ENCODE assay signal across 1 cellular context in the genomic region with DNA sequence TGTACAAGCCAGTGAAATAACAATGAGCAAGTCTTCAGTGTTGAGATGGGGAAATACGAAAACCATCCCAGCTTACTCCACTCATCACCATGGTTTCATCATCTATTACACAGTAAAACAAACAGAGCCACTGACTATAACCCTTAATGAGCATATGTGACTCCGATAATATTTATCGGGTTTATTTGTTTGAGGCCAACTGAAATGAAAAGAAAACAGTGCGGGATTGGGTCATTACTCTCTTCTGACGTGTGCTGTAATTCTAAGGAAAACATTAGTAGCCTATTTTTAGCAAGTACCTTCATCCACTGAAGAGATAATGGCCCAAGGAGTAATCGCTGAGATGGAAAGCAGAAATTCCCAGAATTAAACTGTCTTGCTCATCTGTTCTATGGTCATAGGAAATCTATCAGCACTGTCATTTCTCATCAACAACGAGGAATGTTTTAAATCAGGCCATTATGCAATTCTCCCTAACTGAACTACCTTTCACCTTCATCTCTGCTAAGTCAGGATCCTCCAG.
TF ChIP-seq lines count a peak whose summit lies in the region.

No MANE protein-coding gene starts in this region.

TF ChIP-seq in HEK293, 187 proteins besides CTCF, POLR2A, EP300 and RAD21 (continued from another document and continues in another):
- TF ChIP-seq ZNF544 (tag by site-specific recombination; IDR thresholded peaks at IDR 0.05) (no peak), ZNF157 (tag by site-specific recombination; IDR thresholded peaks at IDR 0.05) (no peak), SCRT1 (tag by site-specific recombination; IDR thresholded peaks at IDR 0.05; ENCODE audit: borderline replicate concordance) (no peak), SP2 (tag by site-specific recombination; IDR thresholded peaks at IDR 0.05) (peak; percentile 23; the same call in 1 of the 2 replicates), HOXC10 (CRISPR knock-in tag; IDR thresholded peaks at IDR 0.05) (no peak), KLF1 (tag by site-specific recombination; IDR thresholded peaks at IDR 0.05) (no peak), ZSCAN30 (tag by site-specific recombination; IDR thresholded peaks at IDR 0.05) (peak; percentile 63; the same call in 1 of the 2 replicates), ZIC2 (tag by site-specific recombination; IDR thresholded peaks at IDR 0.05) (no peak; the same call in 1 of the 2 replicates), ZNF660 (tag by site-specific recombination; IDR thresholded peaks at IDR 0.05) (peak; percentile 59), ZNF223 (tag by site-specific recombination; IDR thresholded peaks at IDR 0.05) (no peak), KLF7 (tag by site-specific recombination; IDR thresholded peaks at IDR 0.05; ENCODE audit: borderline replicate concordance) (0 out of 2 replicates have a peak, but pooled peaks have one; percentile 54), ZNF394 (tag by site-specific recombination; IDR thresholded peaks at IDR 0.05; ENCODE audit: borderline replicate concordance) (peak; percentile 59), KLF8 (tag by site-specific recombination; IDR thresholded peaks at IDR 0.05) (peak; percentile 81), ZNF404 (tag by site-specific recombination; IDR thresholded peaks at IDR 0.05) (no peak), GFI1B (tag by site-specific recombination; IDR thresholded peaks at IDR 0.05) (peak; percentile 94), ZFP37 (tag by site-specific recombination; IDR thresholded peaks at IDR 0.05) (no peak), MEIS1 (CRISPR knock-in tag; IDR thresholded peaks at IDR 0.05; ENCODE audit: borderline replicate concordance) (no peak), SP7 (tag by site-specific recombination; IDR thresholded peaks at IDR 0.05) (peak; percentile 66; the same call in 1 of the 2 replicates), GLI2 (tag by site-specific recombination; IDR thresholded peaks at IDR 0.05; ENCODE audit: borderline replicate concordance, low read depth) (peak; percentile 88; the same call in 1 of the 2 replicates), ZNF24 (tag by site-specific recombination; IDR thresholded peaks at IDR 0.05) (peak; percentile 88), GLIS1 (tag by site-specific recombination; IDR thresholded peaks at IDR 0.05) (peak; percentile 35), ZBTB20 (tag by site-specific recombination; IDR thresholded peaks at IDR 0.05) (peak; percentile 88), ZNF561 (tag by site-specific recombination; IDR thresholded peaks at IDR 0.05; ENCODE audit: borderline replicate concordance) (peak; percentile 69; the same call in 1 of the 2 replicates), OVOL3 (tag by site-specific recombination; IDR thresholded peaks at IDR 0.05) (peak; percentile 88), ZNF174 (tag by site-specific recombination; IDR thresholded peaks at IDR 0.05) (no peak), WT1 (tag by site-specific recombination; IDR thresholded peaks at IDR 0.05) (peak; percentile 92), ZNF548 (tag by site-specific recombination; IDR thresholded peaks at IDR 0.05) (no peak), ZBTB21 (tag by site-specific recombination; IDR thresholded peaks at IDR 0.05) (peak; percentile 89), BCL11B (tag by site-specific recombination; IDR thresholded peaks at IDR 0.05; ENCODE audit: low read depth) (no peak), ZNF239 (tag by site-specific recombination; IDR thresholded peaks at IDR 0.05) (no peak), ZNF677 (tag by site-specific recombination; IDR thresholded peaks at IDR 0.05) (no peak), ZNF558 (tag by site-specific recombination; IDR thresholded peaks at IDR 0.05) (peak; percentile 84; the same call in 1 of the 2 replicates), ZSCAN23 (tag by site-specific recombination; IDR thresholded peaks at IDR 0.05) (peak; percentile 73; the same call in 1 of the 2 replicates)
- TF ChIP-seq, protein P1, sequence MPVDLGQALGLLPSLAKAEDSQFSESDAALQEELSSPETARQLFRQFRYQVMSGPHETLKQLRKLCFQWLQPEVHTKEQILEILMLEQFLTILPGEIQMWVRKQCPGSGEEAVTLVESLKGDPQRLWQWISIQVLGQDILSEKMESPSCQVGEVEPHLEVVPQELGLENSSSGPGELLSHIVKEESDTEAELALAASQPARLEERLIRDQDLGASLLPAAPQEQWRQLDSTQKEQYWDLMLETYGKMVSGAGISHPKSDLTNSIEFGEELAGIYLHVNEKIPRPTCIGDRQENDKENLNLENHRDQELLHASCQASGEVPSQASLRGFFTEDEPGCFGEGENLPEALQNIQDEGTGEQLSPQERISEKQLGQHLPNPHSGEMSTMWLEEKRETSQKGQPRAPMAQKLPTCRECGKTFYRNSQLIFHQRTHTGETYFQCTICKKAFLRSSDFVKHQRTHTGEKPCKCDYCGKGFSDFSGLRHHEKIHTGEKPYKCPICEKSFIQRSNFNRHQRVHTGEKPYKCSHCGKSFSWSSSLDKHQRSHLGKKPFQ (tag by site-specific recombination; IDR thresholded peaks at IDR 0.05), result peak; percentile 64; the same call in 1 of the 2 replicates
- TF ChIP-seq, protein P2, sequence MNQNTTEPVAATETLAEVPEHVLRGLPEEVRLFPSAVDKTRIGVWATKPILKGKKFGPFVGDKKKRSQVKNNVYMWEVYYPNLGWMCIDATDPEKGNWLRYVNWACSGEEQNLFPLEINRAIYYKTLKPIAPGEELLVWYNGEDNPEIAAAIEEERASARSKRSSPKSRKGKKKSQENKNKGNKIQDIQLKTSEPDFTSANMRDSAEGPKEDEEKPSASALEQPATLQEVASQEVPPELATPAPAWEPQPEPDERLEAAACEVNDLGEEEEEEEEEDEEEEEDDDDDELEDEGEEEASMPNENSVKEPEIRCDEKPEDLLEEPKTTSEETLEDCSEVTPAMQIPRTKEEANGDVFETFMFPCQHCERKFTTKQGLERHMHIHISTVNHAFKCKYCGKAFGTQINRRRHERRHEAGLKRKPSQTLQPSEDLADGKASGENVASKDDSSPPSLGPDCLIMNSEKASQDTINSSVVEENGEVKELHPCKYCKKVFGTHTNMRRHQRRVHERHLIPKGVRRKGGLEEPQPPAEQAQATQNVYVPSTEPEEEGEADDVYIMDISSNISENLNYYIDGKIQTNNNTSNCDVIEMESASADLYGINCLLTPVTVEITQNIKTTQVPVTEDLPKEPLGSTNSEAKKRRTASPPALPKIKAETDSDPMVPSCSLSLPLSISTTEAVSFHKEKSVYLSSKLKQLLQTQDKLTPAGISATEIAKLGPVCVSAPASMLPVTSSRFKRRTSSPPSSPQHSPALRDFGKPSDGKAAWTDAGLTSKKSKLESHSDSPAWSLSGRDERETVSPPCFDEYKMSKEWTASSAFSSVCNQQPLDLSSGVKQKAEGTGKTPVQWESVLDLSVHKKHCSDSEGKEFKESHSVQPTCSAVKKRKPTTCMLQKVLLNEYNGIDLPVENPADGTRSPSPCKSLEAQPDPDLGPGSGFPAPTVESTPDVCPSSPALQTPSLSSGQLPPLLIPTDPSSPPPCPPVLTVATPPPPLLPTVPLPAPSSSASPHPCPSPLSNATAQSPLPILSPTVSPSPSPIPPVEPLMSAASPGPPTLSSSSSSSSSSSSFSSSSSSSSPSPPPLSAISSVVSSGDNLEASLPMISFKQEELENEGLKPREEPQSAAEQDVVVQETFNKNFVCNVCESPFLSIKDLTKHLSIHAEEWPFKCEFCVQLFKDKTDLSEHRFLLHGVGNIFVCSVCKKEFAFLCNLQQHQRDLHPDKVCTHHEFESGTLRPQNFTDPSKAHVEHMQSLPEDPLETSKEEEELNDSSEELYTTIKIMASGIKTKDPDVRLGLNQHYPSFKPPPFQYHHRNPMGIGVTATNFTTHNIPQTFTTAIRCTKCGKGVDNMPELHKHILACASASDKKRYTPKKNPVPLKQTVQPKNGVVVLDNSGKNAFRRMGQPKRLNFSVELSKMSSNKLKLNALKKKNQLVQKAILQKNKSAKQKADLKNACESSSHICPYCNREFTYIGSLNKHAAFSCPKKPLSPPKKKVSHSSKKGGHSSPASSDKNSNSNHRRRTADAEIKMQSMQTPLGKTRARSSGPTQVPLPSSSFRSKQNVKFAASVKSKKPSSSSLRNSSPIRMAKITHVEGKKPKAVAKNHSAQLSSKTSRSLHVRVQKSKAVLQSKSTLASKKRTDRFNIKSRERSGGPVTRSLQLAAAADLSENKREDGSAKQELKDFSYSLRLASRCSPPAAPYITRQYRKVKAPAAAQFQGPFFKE (tag by site-specific recombination; IDR thresholded peaks at IDR 0.05; ENCODE audit: borderline replicate concordance), result no peak
- TF ChIP-seq, protein P3, sequence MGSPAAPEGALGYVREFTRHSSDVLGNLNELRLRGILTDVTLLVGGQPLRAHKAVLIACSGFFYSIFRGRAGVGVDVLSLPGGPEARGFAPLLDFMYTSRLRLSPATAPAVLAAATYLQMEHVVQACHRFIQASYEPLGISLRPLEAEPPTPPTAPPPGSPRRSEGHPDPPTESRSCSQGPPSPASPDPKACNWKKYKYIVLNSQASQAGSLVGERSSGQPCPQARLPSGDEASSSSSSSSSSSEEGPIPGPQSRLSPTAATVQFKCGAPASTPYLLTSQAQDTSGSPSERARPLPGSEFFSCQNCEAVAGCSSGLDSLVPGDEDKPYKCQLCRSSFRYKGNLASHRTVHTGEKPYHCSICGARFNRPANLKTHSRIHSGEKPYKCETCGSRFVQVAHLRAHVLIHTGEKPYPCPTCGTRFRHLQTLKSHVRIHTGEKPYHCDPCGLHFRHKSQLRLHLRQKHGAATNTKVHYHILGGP (tag by site-specific recombination; IDR thresholded peaks at IDR 0.05), result peak; percentile 78
- TF ChIP-seq, protein P4, sequence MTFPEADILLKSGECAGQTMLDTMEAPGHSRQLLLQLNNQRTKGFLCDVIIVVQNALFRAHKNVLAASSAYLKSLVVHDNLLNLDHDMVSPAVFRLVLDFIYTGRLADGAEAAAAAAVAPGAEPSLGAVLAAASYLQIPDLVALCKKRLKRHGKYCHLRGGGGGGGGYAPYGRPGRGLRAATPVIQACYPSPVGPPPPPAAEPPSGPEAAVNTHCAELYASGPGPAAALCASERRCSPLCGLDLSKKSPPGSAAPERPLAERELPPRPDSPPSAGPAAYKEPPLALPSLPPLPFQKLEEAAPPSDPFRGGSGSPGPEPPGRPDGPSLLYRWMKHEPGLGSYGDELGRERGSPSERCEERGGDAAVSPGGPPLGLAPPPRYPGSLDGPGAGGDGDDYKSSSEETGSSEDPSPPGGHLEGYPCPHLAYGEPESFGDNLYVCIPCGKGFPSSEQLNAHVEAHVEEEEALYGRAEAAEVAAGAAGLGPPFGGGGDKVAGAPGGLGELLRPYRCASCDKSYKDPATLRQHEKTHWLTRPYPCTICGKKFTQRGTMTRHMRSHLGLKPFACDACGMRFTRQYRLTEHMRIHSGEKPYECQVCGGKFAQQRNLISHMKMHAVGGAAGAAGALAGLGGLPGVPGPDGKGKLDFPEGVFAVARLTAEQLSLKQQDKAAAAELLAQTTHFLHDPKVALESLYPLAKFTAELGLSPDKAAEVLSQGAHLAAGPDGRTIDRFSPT (tag by site-specific recombination; IDR thresholded peaks at IDR 0.05), result peak; percentile 87
- TF ChIP-seq, protein P5, sequence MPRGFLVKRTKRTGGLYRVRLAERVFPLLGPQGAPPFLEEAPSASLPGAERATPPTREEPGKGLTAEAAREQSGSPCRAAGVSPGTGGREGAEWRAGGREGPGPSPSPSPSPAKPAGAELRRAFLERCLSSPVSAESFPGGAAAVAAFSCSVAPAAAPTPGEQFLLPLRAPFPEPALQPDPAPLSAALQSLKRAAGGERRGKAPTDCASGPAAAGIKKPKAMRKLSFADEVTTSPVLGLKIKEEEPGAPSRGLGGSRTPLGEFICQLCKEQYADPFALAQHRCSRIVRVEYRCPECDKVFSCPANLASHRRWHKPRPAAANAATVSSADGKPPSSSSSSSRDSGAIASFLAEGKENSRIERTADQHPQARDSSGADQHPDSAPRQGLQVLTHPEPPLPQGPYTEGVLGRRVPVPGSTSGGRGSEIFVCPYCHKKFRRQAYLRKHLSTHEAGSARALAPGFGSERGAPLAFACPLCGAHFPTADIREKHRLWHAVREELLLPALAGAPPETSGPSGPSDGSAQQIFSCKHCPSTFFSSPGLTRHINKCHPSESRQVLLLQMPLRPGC (tag by site-specific recombination; IDR thresholded peaks at IDR 0.05), result peak; percentile 96
- TF ChIP-seq, protein P6, sequence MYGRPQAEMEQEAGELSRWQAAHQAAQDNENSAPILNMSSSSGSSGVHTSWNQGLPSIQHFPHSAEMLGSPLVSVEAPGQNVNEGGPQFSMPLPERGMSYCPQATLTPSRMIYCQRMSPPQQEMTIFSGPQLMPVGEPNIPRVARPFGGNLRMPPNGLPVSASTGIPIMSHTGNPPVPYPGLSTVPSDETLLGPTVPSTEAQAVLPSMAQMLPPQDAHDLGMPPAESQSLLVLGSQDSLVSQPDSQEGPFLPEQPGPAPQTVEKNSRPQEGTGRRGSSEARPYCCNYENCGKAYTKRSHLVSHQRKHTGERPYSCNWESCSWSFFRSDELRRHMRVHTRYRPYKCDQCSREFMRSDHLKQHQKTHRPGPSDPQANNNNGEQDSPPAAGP (tag by site-specific recombination; IDR thresholded peaks at IDR 0.05), result peak; percentile 71
- TF ChIP-seq, protein P7, sequence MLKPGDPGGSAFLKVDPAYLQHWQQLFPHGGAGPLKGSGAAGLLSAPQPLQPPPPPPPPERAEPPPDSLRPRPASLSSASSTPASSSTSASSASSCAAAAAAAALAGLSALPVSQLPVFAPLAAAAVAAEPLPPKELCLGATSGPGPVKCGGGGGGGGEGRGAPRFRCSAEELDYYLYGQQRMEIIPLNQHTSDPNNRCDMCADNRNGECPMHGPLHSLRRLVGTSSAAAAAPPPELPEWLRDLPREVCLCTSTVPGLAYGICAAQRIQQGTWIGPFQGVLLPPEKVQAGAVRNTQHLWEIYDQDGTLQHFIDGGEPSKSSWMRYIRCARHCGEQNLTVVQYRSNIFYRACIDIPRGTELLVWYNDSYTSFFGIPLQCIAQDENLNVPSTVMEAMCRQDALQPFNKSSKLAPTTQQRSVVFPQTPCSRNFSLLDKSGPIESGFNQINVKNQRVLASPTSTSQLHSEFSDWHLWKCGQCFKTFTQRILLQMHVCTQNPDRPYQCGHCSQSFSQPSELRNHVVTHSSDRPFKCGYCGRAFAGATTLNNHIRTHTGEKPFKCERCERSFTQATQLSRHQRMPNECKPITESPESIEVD (tag by site-specific recombination; IDR thresholded peaks at IDR 0.05), result peak; percentile 96
- TF ChIP-seq, protein P8, sequence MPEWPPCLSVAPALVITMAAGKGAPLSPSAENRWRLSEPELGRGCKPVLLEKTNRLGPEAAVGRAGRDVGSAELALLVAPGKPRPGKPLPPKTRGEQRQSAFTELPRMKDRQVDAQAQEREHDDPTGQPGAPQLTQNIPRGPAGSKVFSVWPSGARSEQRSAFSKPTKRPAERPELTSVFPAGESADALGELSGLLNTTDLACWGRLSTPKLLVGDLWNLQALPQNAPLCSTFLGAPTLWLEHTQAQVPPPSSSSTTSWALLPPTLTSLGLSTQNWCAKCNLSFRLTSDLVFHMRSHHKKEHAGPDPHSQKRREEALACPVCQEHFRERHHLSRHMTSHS (tag by site-specific recombination; IDR thresholded peaks at IDR 0.05), result peak; percentile 98
